9 cellular contexts compared by ENCODE assay signal in genomic region chr1:198087831-198088230, GRCh38.
"Had no signal": no experiment of that assay in that cellular context is flagged by ENCODE, and none has a peak within 500 bp of the region (broad histone marks: within the 10 kb centered on the region; RNA-seq: fewer than 3 reads in every experiment).

No MANE protein-coding gene starts in this region.

- H3K27me3 ChIP-seq: colonic mucosa, uterus had no signal

- H3K9me3 ChIP-seq: colonic mucosa, lower lobe of right lung, prostate gland, uterus had no signal

- FAIRE-seq: islet of Langerhans had no signal

- H2AFZ ChIP-seq: parathyroid adenoma had no signal

- H3K9ac ChIP-seq: parathyroid adenoma had no signal

- H3K4me3 ChIP-seq: colonic mucosa, prostate gland, uterus had no signal

- H3K36me3 ChIP-seq: colonic mucosa, lower lobe of right lung, prostate gland, uterus had no signal

- DNase-seq: colonic mucosa; lower lobe of right lung; occipital lobe; stimulated activated CD4-positive, alpha-beta T cell treated with anti-CD3 and anti-CD28 coated beads, Interleukin-2, amount 100 ng/mL, for 48 hours; stimulated activated naive CD4-positive, alpha-beta T cell treated with Interleukin-2 at 50 U/mL for 16 hours; uterus had no signal

- H3K4me1 ChIP-seq: colonic mucosa, parathyroid adenoma, prostate gland, uterus had no signal

- H3K79me2 ChIP-seq: parathyroid adenoma had no signal

- H3K27ac ChIP-seq: colonic mucosa, parathyroid adenoma, prostate gland, uterus had no signal
